ENCODE assay signal across 9 cellular contexts in genomic region chr3:119702530-119703527, GRCh38. TPM values are rescaled to one million over a fixed set of nuclear protein-coding genes. Genes with fewer than 3 reads are reported as not detected.
DNase-seq lines count a peak whose midpoint lies in the region; ATAC-seq and TF ChIP-seq lines count a peak whose summit lies in the region.
"Had no signal": no experiment of that assay in that cellular context is flagged by ENCODE, and none has a peak within 500 bp of the region (broad histone marks: within the 10 kb centered on the region; RNA-seq: fewer than 3 reads in every experiment).

CFAP91 (plus strand) TSS chr3:119703022; CDS start chr3:119703099, 77 bp downstream.

- 12% methylated on average over 54 of the region's 59 CpGs for WGBS in hepatocyte (ENCODE audit: low lambda C conversion rate, missing lambda C conversion rate)
- WGBS in urinary bladder = 5% methylated on average over 59 of the region's 59 CpGs

- H3K4me1 ChIP-seq in hepatocyte (ENCODE audit: insufficient read depth) (no peaks in the 10 kb centered on the region), urinary bladder (ENCODE audit: insufficient read depth) (no peaks in the 10 kb centered on the region)

- DNase-seq in DMS153 treated with DMSO at 0.1 percent for 48 hours (lab: John Stamatoyannopoulos, UW; ENCODE audit: unreplicated experiment) (peak; percentile 91), LNCaP clone FGC (ENCODE audit: low read depth) (peak; percentile 48), astrocyte of the cerebellum (ENCODE audit: low read depth) (peak; percentile 64), hepatocyte (ENCODE audit: low spot score) (peak; percentile 97), putamen (ENCODE audit: low spot score) (peak; percentile 92)
- DNase-seq in T-helper 2 cell treated with Interferon-gamma antibody and Interleukin-4, amounts not matched to agents 5 μg/mL and 100 μg/mL, for 36 hours (ENCODE audit: low spot score) = peak; percentile 80

- TF ChIP-seq CTCF in LNCaP clone FGC (IDR thresholded peaks at IDR 0.05; ENCODE audit: control insufficient read depth, extremely low read depth, insufficient read depth) (no peak), astrocyte of the cerebellum (IDR thresholded peaks at IDR 0.05; ENCODE audit: low read depth, low read length, missing control alignments) (no peak), hepatocyte (IDR thresholded peaks at IDR 0.05; ENCODE audit: poor library complexity) (no peak)

- in situ Hi-C loops in astrocyte of the cerebellum (cut with HindIII; ENCODE audit: low sequenced_read_pairs) = no loop called here

- peak within 1 kb of the TSS; percentile 58 for H3K4me3 ChIP-seq in LNCaP clone FGC (ENCODE audit: low read depth, low read length)
- peak within 1 kb of the TSS; percentile 56 for H3K4me3 ChIP-seq in astrocyte of the cerebellum (ENCODE audit: low read depth, low read length)
- H3K4me3 ChIP-seq in hepatocyte = peak within 1 kb of the TSS; percentile 20
- H3K4me3 ChIP-seq in urinary bladder (ENCODE audit: low read depth, low read length) = peak within 1 kb of the TSS; percentile 57

- H4K20me1 ChIP-seq in hepatocyte (ENCODE audit: insufficient read depth, poor library complexity, severe bottlenecking) = no peaks in the 10 kb centered on the region

- no peaks in the 10 kb centered on the region for H3K27me3 ChIP-seq in hepatocyte

- H3K27ac Mint-ChIP-seq in T-helper 2 cell treated with Interferon-gamma antibody and Interleukin-4, amounts not matched to agents 5 μg/mL and 100 μg/mL, for 36 hours = peak within 1 kb of the TSS; percentile 10

- H3K4me3 Mint-ChIP-seq in T-helper 2 cell treated with Interferon-gamma antibody and Interleukin-4, amounts not matched to agents 5 μg/mL and 100 μg/mL, for 36 hours = peak within 1 kb of the TSS; percentile 76

- peaks cover 7% of the 10 kb centered on the region for H3K36me3 Mint-ChIP-seq in T-helper 2 cell treated with Interferon-gamma antibody and Interleukin-4, amounts not matched to agents 5 μg/mL and 100 μg/mL, for 36 hours (ENCODE audit: low read depth)

- peak within 1 kb of the TSS; percentile 89 for H3K4me2 ChIP-seq in hepatocyte

- H3K79me2 ChIP-seq in hepatocyte = no peaks in the 10 kb centered on the region

- H3K9me3 ChIP-seq in hepatocyte (ENCODE audit: low read depth) = no peaks in the 10 kb centered on the region

- no peaks in the 10 kb centered on the region for H3K9me2 ChIP-seq in hepatocyte (replicated peaks; ENCODE audit: insufficient read depth)

- peak; percentile 94 for ATAC-seq in GM21717 (IDR thresholded peaks at IDR 0.05; ENCODE audit: unreplicated experiment)

- peaks cover 9% of the 10 kb centered on the region for H3K9me3 Mint-ChIP-seq in T-helper 2 cell treated with Interferon-gamma antibody and Interleukin-4, amounts not matched to agents 5 μg/mL and 100 μg/mL, for 36 hours

- peaks cover 22% of the 10 kb centered on the region for H3K27me3 Mint-ChIP-seq in T-helper 2 cell treated with Interferon-gamma antibody and Interleukin-4, amounts not matched to agents 5 μg/mL and 100 μg/mL, for 36 hours (ENCODE audit: low read depth)

- H3K27ac ChIP-seq in hepatocyte (no peak within 1 kb of the TSS), urinary bladder (ENCODE audit: low read depth) (no peak within 1 kb of the TSS)
- H3K27ac ChIP-seq: VCaP had no signal

- peak within 1 kb of the TSS; percentile 33 for H2AFZ ChIP-seq in hepatocyte

- peaks cover 29% of the 10 kb centered on the region for H3K4me1 Mint-ChIP-seq in T-helper 2 cell treated with Interferon-gamma antibody and Interleukin-4, amounts not matched to agents 5 μg/mL and 100 μg/mL, for 36 hours (ENCODE audit: low read depth)

- H3K36me3 ChIP-seq in hepatocyte (replicated peaks; ENCODE audit: insufficient read depth, low read depth) (no peaks in the 10 kb centered on the region), urinary bladder (ENCODE audit: insufficient read depth) (no peaks in the 10 kb centered on the region)

RNA-seq across cellular contexts. Expression of gene CFAP91, which starts in this region (rescaled TPM):
- 1.4 and 2.3 TPM in 2 replicates for total RNA-seq in hepatocyte
- 0.77 TPM in 1 of 2 replicates, not detected in the other for polyA plus RNA-seq in hepatocyte
- 2.6 TPM for total RNA-seq in urinary bladder
- 1.4 TPM for polyA plus RNA-seq in urinary bladder
